In the genomic region with DNA sequence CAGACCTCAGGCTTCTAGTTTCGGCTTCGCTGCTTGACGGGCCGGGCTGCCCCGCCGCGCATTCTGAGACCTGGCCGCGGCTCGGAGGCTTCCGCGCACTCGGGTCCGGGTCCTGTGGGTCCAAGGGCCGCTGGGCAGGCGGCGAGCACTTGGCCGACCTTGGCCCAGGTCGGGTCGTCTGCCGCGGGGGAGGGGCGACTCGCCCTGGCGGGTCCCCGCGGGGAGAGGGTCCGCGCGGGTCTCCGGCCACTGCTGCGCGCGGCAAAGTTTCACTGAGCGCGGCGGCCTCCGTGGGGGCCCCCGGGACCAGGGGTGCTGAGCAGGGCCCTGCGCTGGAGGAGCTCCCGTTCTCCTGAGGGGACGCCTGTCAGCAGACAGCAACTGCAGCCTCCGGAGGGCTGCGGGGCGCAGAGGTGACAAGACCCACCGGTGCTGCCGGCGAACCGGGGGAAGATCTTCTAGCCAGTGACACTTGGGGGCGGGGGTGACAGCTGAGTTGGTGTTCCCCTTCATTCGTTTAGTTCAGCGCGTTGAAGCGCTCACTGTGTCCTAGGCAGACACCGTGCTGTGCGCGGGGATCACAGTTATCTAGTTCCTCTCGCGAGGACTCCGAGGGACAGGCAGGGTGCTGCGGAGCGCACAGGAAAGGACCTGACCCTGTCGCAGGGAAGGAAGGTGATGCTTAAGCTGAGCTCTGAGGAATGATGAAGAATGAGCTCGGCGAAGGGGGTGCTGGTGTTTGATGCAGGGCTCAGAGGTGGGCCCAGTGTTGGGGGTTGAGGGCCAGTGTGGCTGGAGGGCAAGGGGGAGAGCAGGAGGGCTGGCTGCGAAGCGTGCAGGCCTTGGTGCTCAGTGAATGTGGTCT, we compare ENCODE assay signal across 8 cellular contexts. TPM values are rescaled to one million over a fixed set of nuclear protein-coding genes. Genes with fewer than 3 reads are reported as not detected.
A peak's percentile ranks its signal among the peaks of the same experiment; 100 is the strongest.
DNase-seq lines count a peak whose midpoint lies in the region; ATAC-seq and TF ChIP-seq lines count a peak whose summit lies in the region.

No MANE protein-coding gene starts in this region.

- ATAC-seq in HG02571 (IDR thresholded peaks at IDR 0.05; ENCODE audit: unreplicated experiment) = peak; percentile 39

- no peak for TF ChIP-seq CTCF in choroid plexus epithelial cell (conservative IDR thresholded peaks at IDR 0.05; ENCODE audit: low read depth, low read length)
- TF ChIP-seq CTCF in lower leg skin (IDR thresholded peaks at IDR 0.05) = no peak

- DNase-seq in NCI-H1105 treated with DMSO at 0.1 percent for 48 hours (lab: John Stamatoyannopoulos, UW) (peak; percentile 26), NCI-H1105 (lab: John Stamatoyannopoulos, UW) (no peak), MV-4-11 (lab: John Stamatoyannopoulos, UW) (peak; percentile 66), choroid plexus epithelial cell (ENCODE audit: low read depth) (peak; percentile 65), lower leg skin (ENCODE audit: low spot score in 2 of 2) (peak in 1 of 2 donors; percentile 91)
- peak; percentile 52 for DNase-seq in activated CD4-positive, CD25-positive, alpha-beta regulatory T cell treated with anti-CD3 and anti-CD28 coated beads, Interleukin-2, amount 50 U/mL, for 16 hours (ENCODE audit: low read depth, low spot score)
- DNase-seq in stimulated activated CD8-positive, alpha-beta memory T cell treated with anti-CD3 and anti-CD28 coated beads, Interleukin-2, amount 100 ng/mL, for 48 hours (ENCODE audit: low read depth in 2 of 2) = peak; percentile 47 to 49

- intact Hi-C loops in lower leg skin (cut with DNase I; ENCODE audit: low total_unique reads) = no loop called here

- TF ChIP-seq POLR2A in lower leg skin (IDR thresholded peaks at IDR 0.05) = no peak

- peak overlapping the region; percentile 92 for H3K4me3 ChIP-seq in choroid plexus epithelial cell (ENCODE audit: low read depth, low read length)
- H3K4me3 ChIP-seq in lower leg skin (ENCODE audit: low read depth, poor library complexity, severe bottlenecking) = peak overlapping the region; percentile 91

- WGBS in lower leg skin, 2 donors = 1 to 2% methylated on average over 42 to 50 of the region's 67 CpGs

RNA-seq across cellular contexts. Expression of a gene that starts 0.7 kb away (rescaled TPM):
- total RNA-seq in lower leg skin = 10 to 100 TPM; 34.9 to 46.1 (median 39.7) TPM

RNA-seq across cellular contexts. Expression of a gene that starts 20.5 kb away (rescaled TPM):
- total RNA-seq in lower leg skin = 10 to 100 TPM; 14.9 to 24.5 (median 17.6) TPM

RNA-seq across cellular contexts. Expression of a gene that starts 38.8 kb away (rescaled TPM):
- under 1 TPM in 1 of 4 donors, not detected in 3; 0.68 TPM for total RNA-seq in lower leg skin

RNA-seq across cellular contexts. Expression of a gene that starts 55.0 kb away (rescaled TPM):
- 10 to 100 TPM; 20.1 to 29.6 (median 24.4) TPM for total RNA-seq in lower leg skin
